In genomic region chr6:33613794-33614166, GRCh38 we compare ENCODE assay signal across 12 cellular contexts. TPM values are rescaled to one million over a fixed set of nuclear protein-coding genes. Genes with fewer than 3 reads are reported as not detected.
DNase-seq lines count a peak whose midpoint lies in the region; ATAC-seq, FAIRE-seq and TF ChIP-seq lines count a peak whose summit lies in the region.
"Had no signal": no experiment of that assay in that cellular context is flagged by ENCODE, and none has a peak within 500 bp of the region (broad histone marks: within the 10 kb centered on the region; RNA-seq: fewer than 3 reads in every experiment).

No MANE protein-coding gene starts in this region.

- in situ Hi-C loops in gastrocnemius medialis (cut with MboI; ENCODE audit: low sequenced_read_pairs in 4 of 4), result no loop called here

- no peak for FAIRE-seq in GM12891 (lab: Jason Lieb, UNC)

- H3K4me2 ChIP-seq in MM.1S (ENCODE audit: low read depth, low read length), result no peak overlapping the region

- intact Hi-C loops in gastrocnemius medialis (cut with DNase I; ENCODE audit: low total_unique reads), result no loop called here

- no peaks in the 10 kb centered on the region for H3K27me3 ChIP-seq in WERI-Rb-1 (ENCODE audit: insufficient read depth, low read depth, severe bottlenecking)
- no peaks in the 10 kb centered on the region for H3K27me3 ChIP-seq in foreskin keratinocyte
- H3K27me3 ChIP-seq in gastrocnemius medialis, result no peaks in the 10 kb centered on the region
- H3K27me3 ChIP-seq in MM.1S (replicated peaks; ENCODE audit: insufficient read depth, low read length), result no peaks in the 10 kb centered on the region
- H3K27me3 ChIP-seq: heart right ventricle, spleen had no signal

- H3K4me1 ChIP-seq in foreskin keratinocyte (peaks cover 16% of the 10 kb centered on the region), gastrocnemius medialis (peaks cover 9 to 22% of the 10 kb centered on the region in 2 donors), MM.1S (ENCODE audit: low read length) (no peaks in the 10 kb centered on the region)

- no peak for TF ChIP-seq CTCF in WERI-Rb-1 (IDR thresholded peaks at IDR 0.05; ENCODE audit: low read depth, low read length)
- no peak for TF ChIP-seq CTCF in foreskin keratinocyte (conservative IDR thresholded peaks at IDR 0.05)
- no peak for TF ChIP-seq CTCF in gastrocnemius medialis (IDR thresholded peaks at IDR 0.05 in 4 of 5, conservative IDR thresholded peaks at IDR 0.05 in 1 of 5)
- TF ChIP-seq CTCF in MM.1S (IDR thresholded peaks at IDR 0.05; ENCODE audit: low read length), result no peak

- H3K36me3 ChIP-seq in WERI-Rb-1, result no peaks in the 10 kb centered on the region
- no peaks in the 10 kb centered on the region for H3K36me3 ChIP-seq in gastrocnemius medialis
- no peaks in the 10 kb centered on the region for H3K36me3 ChIP-seq in MM.1S (replicated peaks; ENCODE audit: insufficient read depth, low read length)
- H3K36me3 ChIP-seq: heart right ventricle, spleen had no signal

- no peaks in the 10 kb centered on the region for H3K9me2 ChIP-seq in MM.1S (replicated peaks; ENCODE audit: insufficient read depth, low read length)

- H3K79me2 ChIP-seq in MM.1S (ENCODE audit: low read length), result no peaks in the 10 kb centered on the region

- DNase-seq in HCEC 1CT, result peak; percentile 83
- DNase-seq in WERI-Rb-1, result peak; percentile 76
- no peak for DNase-seq in foreskin keratinocyte
- peak; percentile 86 for DNase-seq in stromal cell of bone marrow (ENCODE audit: low read depth)
- no peak for DNase-seq in GM12891 (ENCODE audit: insufficient read length, low spot score)
- no peak for DNase-seq in gastrocnemius medialis
- no peak for DNase-seq in MM.1S
- DNase-seq: central memory CD4-positive, alpha-beta T cell; heart right ventricle; NCI-H446 treated with DMSO at 0.1 percent for 48 hours; spleen had no signal

- no peak for TF ChIP-seq POLR2A in GM12891 (IDR thresholded peaks at IDR 0.05; ENCODE audit: low read depth, low read length)
- TF ChIP-seq POLR2A in gastrocnemius medialis (IDR thresholded peaks at IDR 0.05), result no peak

- ATAC-seq in foreskin keratinocyte, result peak; percentile 67
- no peak for ATAC-seq in HG03457 (IDR thresholded peaks at IDR 0.05; ENCODE audit: unreplicated experiment)
- ATAC-seq in gastrocnemius medialis, result no peak

- H4K20me1 ChIP-seq in MM.1S (ENCODE audit: insufficient read depth, low read length), result no peaks in the 10 kb centered on the region

- no peaks in the 10 kb centered on the region for H3F3A ChIP-seq in MM.1S (ENCODE audit: insufficient read depth, low read length)

- H3K4me3 ChIP-seq in WERI-Rb-1 (ENCODE audit: low read depth, low read length), result no peak overlapping the region
- no peak overlapping the region for H3K4me3 ChIP-seq in gastrocnemius medialis
- no peak overlapping the region for H3K4me3 ChIP-seq in MM.1S (ENCODE audit: low read length)
- H3K4me3 ChIP-seq: heart right ventricle, spleen had no signal

- H3K9ac ChIP-seq in MM.1S (ENCODE audit: low read length), result no peak overlapping the region

- H3K9me3 ChIP-seq in WERI-Rb-1 (ENCODE audit: severe bottlenecking) (no peaks in the 10 kb centered on the region), gastrocnemius medialis (no peaks in the 10 kb centered on the region), MM.1S (replicated peaks; ENCODE audit: insufficient read depth, low read length) (no peaks in the 10 kb centered on the region)
- H3K9me3 ChIP-seq: spleen had no signal

- peak overlapping the region; percentile 41 for H3K27ac ChIP-seq in WERI-Rb-1
- no peak overlapping the region for H3K27ac ChIP-seq in foreskin keratinocyte
- no peak overlapping the region for H3K27ac ChIP-seq in gastrocnemius medialis
- no peak overlapping the region for H3K27ac ChIP-seq in MM.1S (ENCODE audit: low read length)
- H3K27ac ChIP-seq: heart right ventricle had no signal

- H2AFZ ChIP-seq in MM.1S (ENCODE audit: low read length), result no peak overlapping the region

TF ChIP-seq in GM12891, 5 proteins besides CTCF, POLR2A, EP300 and RAD21:
- TF ChIP-seq SPI1 (IDR thresholded peaks at IDR 0.05; ENCODE audit: low read depth, low read length), result no peak
- TF ChIP-seq PAX5 (IDR thresholded peaks at IDR 0.05; ENCODE audit: insufficient read depth, low read length, severe bottlenecking), result no peak
- no peak for TF ChIP-seq TAF1 (IDR thresholded peaks at IDR 0.05; ENCODE audit: low read depth, low read length)
- no peak for TF ChIP-seq POLR2AphosphoS5 (IDR thresholded peaks at IDR 0.05; ENCODE audit: low read depth, low read length)
- no peak for TF ChIP-seq POU2F2 (IDR thresholded peaks at IDR 0.05; ENCODE audit: low read depth, low read length)

RNA-seq across cellular contexts. Expression of gene ITPR3, which starts 7.3 kb away (rescaled TPM):
- 76.5 and 82.0 TPM in 2 replicates for total RNA-seq in foreskin keratinocyte
- polyA plus RNA-seq in foreskin keratinocyte, result 23.4 and 26.1 TPM in 2 replicates
- 8.5 TPM for polyA plus RNA-seq in GM12891 (2012; ENCODE audit: low read depth, missing spikeins)
- 1 to 10 TPM; 1.9 to 6.8 (median 4.2) TPM for total RNA-seq in gastrocnemius medialis

RNA-seq across cellular contexts. Expression of gene BAK1, which starts 33.7 kb away (rescaled TPM):
- total RNA-seq in foreskin keratinocyte (77.0 and 82.9 TPM in 2 replicates), gastrocnemius medialis (10 to 100 TPM in 1 of 4 donors, 1 to 10 TPM in 3; 5.8 to 11.7 (median 8.2) TPM)
- 92.0 and 93.8 TPM in 2 replicates for polyA plus RNA-seq in foreskin keratinocyte
- polyA plus RNA-seq in GM12891 (2012; ENCODE audit: low read depth, missing spikeins), result 25.7 TPM

Comparison
In these comparisons a context has a peak if more than half of its experiments do, and no peak if none do; other contexts are left out.
1. DNase-seq: peak in HCEC 1CT (single experiment), WERI-Rb-1 (single experiment) and stromal cell of bone marrow (single experiment); none in foreskin keratinocyte (0 of 2), GM12891 (single experiment), gastrocnemius medialis (0 of 2) and MM.1S (single experiment).